1 cellular context compared by ENCODE assay signal in genomic region chr12:106855221-106855758, GRCh38.
A peak's percentile ranks its signal among the peaks of the same experiment; 100 is the strongest.
TF ChIP-seq lines count a peak whose summit lies in the region.

No MANE protein-coding gene starts in this region.

TF ChIP-seq in HepG2, 621 proteins besides CTCF, POLR2A, EP300 and RAD21 (continued from another document and continues in another):
- TF ChIP-seq CEBPZ (IDR thresholded peaks at IDR 0.05; ENCODE audit: low read length) (no peak), RNF219 (CRISPR knock-in tag; IDR thresholded peaks at IDR 0.05) (no peak), RXRA (CRISPR knock-in tag; IDR thresholded peaks at IDR 0.05) (no peak), ZNF710 (CRISPR knock-in tag; IDR thresholded peaks at IDR 0.05; ENCODE audit: borderline replicate concordance) (peak; percentile 94), KDM6A (CRISPR knock-in tag; IDR thresholded peaks at IDR 0.05; ENCODE audit: low read depth) (peak; percentile 96), ZNF430 (CRISPR knock-in tag; IDR thresholded peaks at IDR 0.05) (peak; percentile 73; the same call in 1 of the 2 replicates), ZNF839 (CRISPR knock-in tag; IDR thresholded peaks at IDR 0.05; ENCODE audit: borderline replicate concordance) (no peak), AKAP8 (CRISPR knock-in tag; IDR thresholded peaks at IDR 0.05) (no peak), ZNF317 (CRISPR knock-in tag; IDR thresholded peaks at IDR 0.05) (peak; percentile 91), NR2C2 (CRISPR knock-in tag; IDR thresholded peaks at IDR 0.05; ENCODE audit: borderline replicate concordance) (peak; percentile 88), ZBTB42 (CRISPR knock-in tag; IDR thresholded peaks at IDR 0.05) (no peak), ZNF704 (CRISPR knock-in tag; IDR thresholded peaks at IDR 0.05; ENCODE audit: borderline replicate concordance) (no peak; the same call in 1 of the 2 replicates), ZKSCAN1 (IDR thresholded peaks at IDR 0.05; ENCODE audit: low read length) (no peak), ZNF276 (CRISPR knock-in tag; IDR thresholded peaks at IDR 0.05; ENCODE audit: low read depth) (no peak), ZFP37 (CRISPR knock-in tag; IDR thresholded peaks at IDR 0.05; ENCODE audit: borderline replicate concordance) (no peak), EZH2 (conservative IDR thresholded peaks at IDR 0.05; ENCODE audit: low read depth, low read length) (no peak), XBP1 (CRISPR knock-in tag; IDR thresholded peaks at IDR 0.05) (no peak), TIGD3 (CRISPR knock-in tag; IDR thresholded peaks at IDR 0.05; ENCODE audit: borderline replicate concordance) (no peak), TBX3 (IDR thresholded peaks at IDR 0.05; ENCODE audit: borderline replicate concordance) (peak; percentile 57; the same call in 1 of the 2 replicates), MXD4 (CRISPR knock-in tag; IDR thresholded peaks at IDR 0.05) (no peak), ASH2L (IDR thresholded peaks at IDR 0.05; ENCODE audit: insufficient read length, low read depth, low read length) (peak; percentile 99), ZMYM3 (CRISPR knock-in tag; IDR thresholded peaks at IDR 0.05) (no peak), FOXO4 (CRISPR knock-in tag; conservative IDR thresholded peaks at IDR 0.05) (no peak), JUN (CRISPR knock-in tag; IDR thresholded peaks at IDR 0.05) (no peak), ZNF329 (CRISPR knock-in tag; IDR thresholded peaks at IDR 0.05; ENCODE audit: low read depth) (no peak), STAG1 (CRISPR knock-in tag; IDR thresholded peaks at IDR 0.05) (no peak), ELF4 (CRISPR knock-in tag; IDR thresholded peaks at IDR 0.05; ENCODE audit: borderline replicate concordance) (no peak), ZBTB46 (CRISPR knock-in tag; IDR thresholded peaks at IDR 0.05; ENCODE audit: borderline replicate concordance) (no peak), ZNF878 (CRISPR knock-in tag; IDR thresholded peaks at IDR 0.05) (no peak), SP4 (CRISPR knock-in tag; IDR thresholded peaks at IDR 0.05) (no peak), ARNT (IDR thresholded peaks at IDR 0.05) (no peak), PHF5A (CRISPR knock-in tag; IDR thresholded peaks at IDR 0.05; ENCODE audit: low read depth, unreplicated experiment) (no peak), IKZF4 (CRISPR knock-in tag; IDR thresholded peaks at IDR 0.05; ENCODE audit: borderline replicate concordance, low read depth, not compliant biosample characterization) (no peak), KDM5A (IDR thresholded peaks at IDR 0.05; ENCODE audit: borderline replicate concordance, low read length) (no peak), NKX3-1 (CRISPR knock-in tag; IDR thresholded peaks at IDR 0.05) (0 out of 2 replicates have a peak, but pooled peaks have one; percentile 39), HIC2 (CRISPR knock-in tag; IDR thresholded peaks at IDR 0.05; ENCODE audit: low read depth) (no peak), ZSCAN25 (CRISPR knock-in tag; IDR thresholded peaks at IDR 0.05) (no peak), ZSCAN31 (CRISPR knock-in tag; IDR thresholded peaks at IDR 0.05; ENCODE audit: low read depth) (no peak), ATF7 (IDR thresholded peaks at IDR 0.05) (no peak), ATF7 (CRISPR knock-in tag; IDR thresholded peaks at IDR 0.05) (no peak), KLF11 (CRISPR knock-in tag; IDR thresholded peaks at IDR 0.05) (no peak), ZNF687 (CRISPR knock-in tag; IDR thresholded peaks at IDR 0.05) (no peak)
